Comparison of ENCODE assay signal across 8 cellular contexts in the genomic region with DNA sequence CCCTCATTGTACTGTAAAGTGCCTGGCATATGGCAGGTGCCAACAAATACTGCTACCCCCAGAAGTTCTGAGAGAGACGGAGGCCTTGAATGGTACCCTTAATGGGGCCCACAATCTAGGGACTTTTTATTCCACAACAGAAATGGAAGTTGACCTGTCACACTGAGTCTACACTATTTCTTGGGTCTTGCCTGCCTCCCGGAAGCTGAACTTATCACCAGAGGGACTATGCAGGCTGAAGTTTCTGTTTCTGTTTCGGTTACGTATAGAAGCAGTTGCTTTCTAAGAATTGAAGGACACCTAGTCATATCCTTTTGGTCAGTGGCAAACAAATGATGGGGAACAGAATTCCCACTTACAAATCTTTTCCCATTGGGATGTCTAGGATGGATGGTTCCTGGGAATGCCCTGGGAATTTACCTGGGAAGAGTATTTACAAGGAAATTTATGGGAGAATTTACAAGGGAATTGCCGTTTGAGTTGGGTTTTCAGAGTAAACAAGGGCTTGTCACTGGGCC.
DNase-seq lines count a peak whose midpoint lies in the region; ATAC-seq and TF ChIP-seq lines count a peak whose summit lies in the region.

No MANE protein-coding gene starts in this region.

- peak overlapping the region; percentile 50 for H3K4me3 Mint-ChIP-seq in activated T-helper 2 cell treated with anti-CD3 and anti-CD28 coated beads, Interferon-gamma antibody, Interleukin-2, Interleukin-4, amounts not matched to agents 10 μg/mL and 5 μg/mL and 100 μg/mL, durations not matched to agents 14 hours and 24 hours and 36 hours (ENCODE audit: low read depth)
- H3K4me3 Mint-ChIP-seq in stimulated activated memory B cell treated with anti-CD40 and anti-IgM and Interleukin-4, amounts not matched to agents 10 μg/mL and 1 μg/mL and 100 μg/mL, for 72 hours: peak overlapping the region; percentile 69

- intact Hi-C loops in activated T-helper 2 cell treated with anti-CD3 and anti-CD28 coated beads, Interferon-gamma antibody, Interleukin-2, Interleukin-4, amounts not matched to agents 10 μg/mL and 5 μg/mL and 100 μg/mL, durations not matched to agents 14 hours and 24 hours and 36 hours (cut with micrococcal nuclease): loop anchor here (1.0 to 5.0 kb wide), 5 partner anchors 39 to 674 kb away; no protein-coding TSS in a partner anchor
- intact Hi-C loops in left lung (cut with DNase I): no loop called here

- peaks cover 49% of the 10 kb centered on the region for H3K4me1 Mint-ChIP-seq in activated T-helper 2 cell treated with anti-CD3 and anti-CD28 coated beads, Interferon-gamma antibody, Interleukin-2, Interleukin-4, amounts not matched to agents 10 μg/mL and 5 μg/mL and 100 μg/mL, durations not matched to agents 14 hours and 24 hours and 36 hours (ENCODE audit: low read depth)
- H3K4me1 Mint-ChIP-seq in stimulated activated memory B cell treated with anti-CD40 and anti-IgM and Interleukin-4, amounts not matched to agents 10 μg/mL and 1 μg/mL and 100 μg/mL, for 72 hours: peaks cover 36% of the 10 kb centered on the region

- no peaks in the 10 kb centered on the region for H3K36me3 ChIP-seq in left lung

- no peak for TF ChIP-seq CTCF in left lung (IDR thresholded peaks at IDR 0.05)

- no peak overlapping the region for H3K4me3 ChIP-seq in left lung

- peaks cover 0 to 2% of the 10 kb centered on the region in 2 donors for H3K9me3 ChIP-seq in left lung

- H3K27me3 Mint-ChIP-seq in activated T-helper 2 cell treated with anti-CD3 and anti-CD28 coated beads, Interferon-gamma antibody, Interleukin-2, Interleukin-4, amounts not matched to agents 10 μg/mL and 5 μg/mL and 100 μg/mL, durations not matched to agents 14 hours and 24 hours and 36 hours (ENCODE audit: low read depth): no peaks in the 10 kb centered on the region
- no peaks in the 10 kb centered on the region for H3K27me3 Mint-ChIP-seq in stimulated activated memory B cell treated with anti-CD40 and anti-IgM and Interleukin-4, amounts not matched to agents 10 μg/mL and 1 μg/mL and 100 μg/mL, for 72 hours

- ATAC-seq in GM19395 (IDR thresholded peaks at IDR 0.05; ENCODE audit: unreplicated experiment): peak; percentile 80
- ATAC-seq in HG03432 (IDR thresholded peaks at IDR 0.05; ENCODE audit: unreplicated experiment): peak; percentile 73
- peak; percentile 84 for ATAC-seq in stimulated activated memory B cell treated with anti-CD40 and anti-IgM and Interleukin-4, amounts not matched to agents 10 μg/mL and 1 μg/mL and 100 μg/mL, for 72 hours
- no peak for ATAC-seq in left lung

- peaks cover 19% of the 10 kb centered on the region for H3K36me3 Mint-ChIP-seq in activated T-helper 2 cell treated with anti-CD3 and anti-CD28 coated beads, Interferon-gamma antibody, Interleukin-2, Interleukin-4, amounts not matched to agents 10 μg/mL and 5 μg/mL and 100 μg/mL, durations not matched to agents 14 hours and 24 hours and 36 hours (ENCODE audit: low read depth)
- H3K36me3 Mint-ChIP-seq in stimulated activated memory B cell treated with anti-CD40 and anti-IgM and Interleukin-4, amounts not matched to agents 10 μg/mL and 1 μg/mL and 100 μg/mL, for 72 hours: no peaks in the 10 kb centered on the region

- peak overlapping the region; percentile 97 for H3K27ac Mint-ChIP-seq in activated T-helper 2 cell treated with anti-CD3 and anti-CD28 coated beads, Interferon-gamma antibody, Interleukin-2, Interleukin-4, amounts not matched to agents 10 μg/mL and 5 μg/mL and 100 μg/mL, durations not matched to agents 14 hours and 24 hours and 36 hours
- peak overlapping the region; percentile 84 for H3K27ac Mint-ChIP-seq in stimulated activated memory B cell treated with anti-CD40 and anti-IgM and Interleukin-4, amounts not matched to agents 10 μg/mL and 1 μg/mL and 100 μg/mL, for 72 hours

- DNase-seq in CD1c-positive myeloid dendritic cell (ENCODE audit: extremely low spot score) (peak; percentile 24), SHP77 treated with DMSO at 0.1 percent for 48 hours (lab: John Stamatoyannopoulos, UW) (no peak), left lung (no peak), iPS-NIHi11 (ENCODE audit: low spot score) (no peak)
- peak; percentile 30 for DNase-seq in activated T-helper 2 cell treated with anti-CD3 and anti-CD28 coated beads, Interferon-gamma antibody, Interleukin-2, Interleukin-4, amounts not matched to agents 10 μg/mL and 5 μg/mL and 100 μg/mL, durations not matched to agents 14 hours and 24 hours and 36 hours (ENCODE audit: low spot score)

- H3K27ac ChIP-seq in left lung: peak overlapping the region in 1 of 2 donors; percentile 48

- H3K4me1 ChIP-seq in left lung: peaks cover 14 to 41% of the 10 kb centered on the region in 2 donors

- no peaks in the 10 kb centered on the region for H3K27me3 ChIP-seq in left lung

- H3K9me3 Mint-ChIP-seq in activated T-helper 2 cell treated with anti-CD3 and anti-CD28 coated beads, Interferon-gamma antibody, Interleukin-2, Interleukin-4, amounts not matched to agents 10 μg/mL and 5 μg/mL and 100 μg/mL, durations not matched to agents 14 hours and 24 hours and 36 hours: peaks cover 4% of the 10 kb centered on the region
- H3K9me3 Mint-ChIP-seq in stimulated activated memory B cell treated with anti-CD40 and anti-IgM and Interleukin-4, amounts not matched to agents 10 μg/mL and 1 μg/mL and 100 μg/mL, for 72 hours: no peaks in the 10 kb centered on the region

Comparison
In these comparisons a context has a peak if more than half of its experiments do, and no peak if none do; other contexts are left out.
1. DNase-seq: peak in CD1c-positive myeloid dendritic cell (single experiment) and activated T-helper 2 cell treated with anti-CD3 and anti-CD28 coated beads, Interferon-gamma antibody, Interleukin-2, Interleukin-4, amounts not matched to agents 10 μg/mL and 5 μg/mL and 100 μg/mL, durations not matched to agents 14 hours and 24 hours and 36 hours (single experiment); none in SHP77 treated with DMSO at 0.1 percent for 48 hours (single experiment), left lung (0 of 2) and iPS-NIHi11 (single experiment).